In the genomic region with DNA sequence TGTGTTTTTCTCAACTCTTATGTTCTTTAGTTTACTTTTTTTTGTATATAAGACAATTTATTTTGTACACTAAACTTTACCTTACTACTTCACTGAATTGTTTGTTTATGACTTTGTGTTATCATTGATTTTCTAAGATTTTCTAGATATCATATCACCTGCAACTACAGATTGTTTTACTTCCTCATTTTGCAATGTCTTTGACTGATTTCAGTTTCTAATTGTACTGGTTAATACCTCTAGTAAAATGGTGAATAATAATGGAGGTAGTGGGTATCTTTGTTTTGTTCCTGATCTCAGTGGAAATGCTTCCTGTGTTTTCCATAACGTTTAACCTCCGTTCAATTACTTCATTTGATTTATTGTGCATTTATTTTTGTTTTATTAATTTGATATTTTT, we compare ENCODE assay signal across 12 cellular contexts.
"Had no signal": no experiment of that assay in that cellular context is flagged by ENCODE, and none has a peak within 500 bp of the region (broad histone marks: within the 10 kb centered on the region; RNA-seq: fewer than 3 reads in every experiment).

No MANE protein-coding gene starts in this region.

- H3K27me3 ChIP-seq: colonic mucosa, gastroesophageal sphincter, neutrophil, thyroid gland had no signal

- DNase-seq: activated naive CD4-positive, alpha-beta T cell; activated naive CD8-positive, alpha-beta T cell treated with anti-CD3 and anti-CD28 coated beads, Interleukin-2, amount 10 ng/mL, durations not matched to agents 7 days and 5 days; central memory CD4-positive, alpha-beta T cell; colonic mucosa; mesenchymal stem cell; natural killer cell; retina; stimulated activated CD4-positive, alpha-beta T cell treated with anti-CD3 and anti-CD28 coated beads, Interleukin-2, amount 100 ng/mL, for 48 hours; thyroid gland had no signal

- H3K9me3 ChIP-seq: colonic mucosa, neutrophil, thyroid gland had no signal

- H3K27ac ChIP-seq: colonic mucosa, gastroesophageal sphincter, neutrophil, thyroid gland had no signal

- ATAC-seq: gastroesophageal sphincter; natural killer cell; stimulated activated memory B cell treated with anti-CD40 and anti-IgM and Interleukin-4, amounts not matched to agents 10 μg/mL and 1 μg/mL and 100 μg/mL, for 72 hours had no signal

- H3K36me3 ChIP-seq: colonic mucosa, gastroesophageal sphincter, neutrophil, thyroid gland had no signal

- H3K4me1 ChIP-seq: colonic mucosa, gastroesophageal sphincter, thyroid gland had no signal

- H3K4me3 ChIP-seq: colonic mucosa, gastroesophageal sphincter, thyroid gland had no signal
